20 cellular contexts compared by ENCODE assay signal in the genomic region with DNA sequence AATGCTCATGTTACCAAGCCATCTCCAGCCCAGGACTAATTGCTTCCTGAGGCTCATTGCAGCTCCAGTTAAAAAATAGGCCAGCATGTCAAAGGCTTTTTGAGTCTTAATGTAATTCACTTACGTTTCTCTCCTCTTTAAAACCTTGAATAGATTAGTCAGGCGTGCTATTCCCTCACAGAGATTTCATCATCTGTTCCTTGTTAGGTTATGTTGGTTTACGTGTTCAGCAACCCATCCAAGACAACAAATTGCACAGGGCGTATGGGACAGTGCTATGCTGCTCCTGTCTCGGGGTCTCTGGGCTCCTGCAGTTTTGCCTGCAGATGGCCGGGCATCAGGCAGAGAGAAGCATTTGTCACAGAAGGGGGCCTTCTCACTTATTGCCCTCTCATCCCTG.
"Had no signal": no experiment of that assay in that cellular context is flagged by ENCODE, and none has a peak within 500 bp of the region (broad histone marks: within the 10 kb centered on the region; RNA-seq: fewer than 3 reads in every experiment).

No MANE protein-coding gene starts in this region.

- H3K36me3 Mint-ChIP-seq: activated CD4-positive, alpha-beta memory T cell treated with anti-CD3 and anti-CD28 coated beads for 36 hours; activated naive CD8-positive, alpha-beta T cell treated with anti-CD3 and anti-CD28 coated beads, Interleukin-2, amount 10 ng/mL, durations not matched to agents 7 days and 5 days; natural killer cell; WTC11 had no signal

- DNase-seq: activated CD4-positive, alpha-beta memory T cell treated with anti-CD3 and anti-CD28 coated beads for 36 hours; activated CD4-positive, alpha-beta T cell treated with anti-CD3 and anti-CD28 coated beads for 36 hours; activated naive CD8-positive, alpha-beta T cell treated with anti-CD3 and anti-CD28 coated beads, Interleukin-2, amount 10 ng/mL, durations not matched to agents 7 days and 5 days; activated T-cell treated with anti-CD3 and anti-CD28 coated beads for 4 hours; anterior cingulate cortex; brain microvascular endothelial cell; cerebellar nuclear complex; cortex of kidney; erythroblast; lower lobe of right lung; natural killer cell; posterior cingulate gyrus; stimulated activated CD4-positive, alpha-beta T cell treated with anti-CD3 and anti-CD28 coated beads, Interleukin-2, amount 100 ng/mL, for 24 hours; stimulated activated naive CD8-positive, alpha-beta T cell treated with anti-CD3 and anti-CD28 coated beads, Interleukin-15, Interleukin-2, amounts not matched to agents 100 U/mL and 50 U/mL, for 24 hours; substantia nigra; SW 1271; tibial artery had no signal

- ATAC-seq: lower lobe of right lung; natural killer cell; stimulated activated naive CD8-positive, alpha-beta T cell treated with anti-CD3 and anti-CD28 coated beads, Interleukin-15, Interleukin-2, amounts not matched to agents 100 U/mL and 50 U/mL, for 24 hours; WTC11 had no signal

- H3K27me3 ChIP-seq: brain microvascular endothelial cell had no signal

- H3K27ac ChIP-seq: brain microvascular endothelial cell, lower lobe of right lung, tibial artery had no signal

- H3K27ac Mint-ChIP-seq: activated CD4-positive, alpha-beta memory T cell treated with anti-CD3 and anti-CD28 coated beads for 36 hours; activated CD4-positive, alpha-beta T cell treated with anti-CD3 and anti-CD28 coated beads for 36 hours; activated naive CD8-positive, alpha-beta T cell treated with anti-CD3 and anti-CD28 coated beads, Interleukin-2, amount 10 ng/mL, durations not matched to agents 7 days and 5 days; activated T-helper 1 cell treated with anti-CD3 and anti-CD28 coated beads, Interleukin-12 subunit alpha, Interleukin-12 subunit beta, Interleukin-2, Interleukin-4 antibody, amounts not matched to agents 30 ng/mL and 10 ng/mL and 1 ng/mL, durations not matched to agents 14 hours and 24 hours and 36 hours; natural killer cell; WTC11 had no signal

- H3K36me3 ChIP-seq: brain microvascular endothelial cell, tibial artery had no signal

- H3K4me1 ChIP-seq: lower lobe of right lung had no signal

- H3K4me1 Mint-ChIP-seq: activated CD4-positive, alpha-beta T cell treated with anti-CD3 and anti-CD28 coated beads for 36 hours; activated naive CD8-positive, alpha-beta T cell treated with anti-CD3 and anti-CD28 coated beads, Interleukin-2, amount 10 ng/mL, durations not matched to agents 7 days and 5 days; natural killer cell; WTC11 had no signal

- H3K4me3 ChIP-seq: lower lobe of right lung, tibial artery had no signal

- H3K9me3 Mint-ChIP-seq: activated CD4-positive, alpha-beta memory T cell treated with anti-CD3 and anti-CD28 coated beads for 36 hours; activated naive CD8-positive, alpha-beta T cell treated with anti-CD3 and anti-CD28 coated beads, Interleukin-2, amount 10 ng/mL, durations not matched to agents 7 days and 5 days; activated T-helper 1 cell treated with anti-CD3 and anti-CD28 coated beads, Interleukin-12 subunit alpha, Interleukin-12 subunit beta, Interleukin-2, Interleukin-4 antibody, amounts not matched to agents 30 ng/mL and 10 ng/mL and 1 ng/mL, durations not matched to agents 14 hours and 24 hours and 36 hours; natural killer cell; T-helper 2 cell treated with Interferon-gamma antibody and Interleukin-4, amounts not matched to agents 5 μg/mL and 100 μg/mL, for 36 hours; WTC11 had no signal

- H3K9me3 ChIP-seq: lower lobe of right lung, tibial artery had no signal

- H3K4me3 Mint-ChIP-seq: activated CD4-positive, alpha-beta memory T cell treated with anti-CD3 and anti-CD28 coated beads for 36 hours; activated CD4-positive, alpha-beta T cell treated with anti-CD3 and anti-CD28 coated beads for 36 hours; activated naive CD8-positive, alpha-beta T cell treated with anti-CD3 and anti-CD28 coated beads, Interleukin-2, amount 10 ng/mL, durations not matched to agents 7 days and 5 days; activated T-helper 1 cell treated with anti-CD3 and anti-CD28 coated beads, Interleukin-12 subunit alpha, Interleukin-12 subunit beta, Interleukin-2, Interleukin-4 antibody, amounts not matched to agents 30 ng/mL and 10 ng/mL and 1 ng/mL, durations not matched to agents 14 hours and 24 hours and 36 hours; natural killer cell; T-helper 2 cell treated with Interferon-gamma antibody and Interleukin-4, amounts not matched to agents 5 μg/mL and 100 μg/mL, for 36 hours; WTC11 had no signal
